1 cellular context compared by ENCODE assay signal in genomic region chr16:53224932-53225533, GRCh38.
TF ChIP-seq lines count a peak whose summit lies in the region.

No MANE protein-coding gene starts in this region.

TF ChIP-seq in WTC11, 78 proteins besides CTCF, POLR2A, EP300 and RAD21 (continued from another document):
- TF ChIP-seq E2F4 (CRISPR knock-in tag; IDR thresholded peaks at IDR 0.05; ENCODE audit: borderline replicate concordance, low read depth), result no peak
- no peak for TF ChIP-seq JUN (CRISPR knock-in tag; IDR thresholded peaks at IDR 0.05)
- no peak for TF ChIP-seq USF2 (CRISPR knock-in tag; IDR thresholded peaks at IDR 0.05)
- TF ChIP-seq E2F5 (CRISPR knock-in tag; IDR thresholded peaks at IDR 0.05), result no peak
